In the genomic region with DNA sequence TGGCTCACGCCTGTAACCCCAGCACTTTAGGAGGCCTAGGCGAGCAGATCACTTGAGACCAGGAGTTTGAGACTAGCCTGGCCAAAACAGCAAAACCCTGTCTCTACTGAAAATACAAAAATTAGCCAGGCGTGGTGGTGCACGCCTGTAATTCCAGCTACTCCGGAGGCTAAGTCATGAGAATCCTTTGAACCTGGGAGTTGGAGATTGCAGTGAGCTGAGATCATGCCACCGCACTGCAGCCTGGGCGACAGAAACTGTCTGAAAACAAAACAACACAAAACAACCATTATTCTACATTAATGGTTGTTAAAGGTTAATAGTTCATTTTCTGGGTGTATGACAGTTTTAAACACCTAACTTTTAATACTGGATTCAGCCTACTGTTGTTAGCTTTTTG, we compare ENCODE assay signal across 17 cellular contexts. TPM values are rescaled to one million over a fixed set of nuclear protein-coding genes. Genes with fewer than 3 reads are reported as not detected.
A peak's percentile ranks its signal among the peaks of the same experiment; 100 is the strongest.
DNase-seq lines count a peak whose midpoint lies in the region; ATAC-seq, FAIRE-seq and TF ChIP-seq lines count a peak whose summit lies in the region.
"Had no signal": no experiment of that assay in that cellular context is flagged by ENCODE, and none has a peak within 500 bp of the region (broad histone marks: within the 10 kb centered on the region; RNA-seq: fewer than 3 reads in every experiment).

No MANE protein-coding gene starts in this region.

- peak overlapping the region; percentile 95; the same call in 1 of the 2 replicates for H2AFZ ChIP-seq in OCI-LY3 (ENCODE audit: low read depth, low read length)

- H3K9me3 Mint-ChIP-seq in natural killer cell = no peaks in the 10 kb centered on the region
- H3K9me3 Mint-ChIP-seq in natural killer cell treated with Interleukin-12 subunit alpha and Interleukin-12 subunit beta and Interleukin-15 and Interleukin-18, amount 100 ng/mL, for 72 hours = no peaks in the 10 kb centered on the region
- peaks cover 0 to 1% (median 0%) of the 10 kb centered on the region in 6 donors for H3K9me3 Mint-ChIP-seq in immature natural killer cell
- H3K9me3 Mint-ChIP-seq: CD14-positive monocyte had no signal

- H3K4me3 ChIP-seq in OCI-LY3 (ENCODE audit: low read length) = no peak overlapping the region
- no peak overlapping the region for H3K4me3 ChIP-seq in stomach
- H3K4me3 ChIP-seq in mucosa of descending colon = no peak overlapping the region

- ATAC-seq in natural killer cell (no peak), HG03457 (IDR thresholded peaks at IDR 0.05; ENCODE audit: unreplicated experiment) (no peak), mucosa of descending colon (no peak)
- ATAC-seq in natural killer cell treated with Interleukin-12 subunit alpha and Interleukin-12 subunit beta and Interleukin-15 and Interleukin-18, amount 100 ng/mL, for 72 hours = no peak

- intact Hi-C loops in natural killer cell (cut with micrococcal nuclease) (no loop called here), stomach (cut with DNase I; ENCODE audit: low total_unique reads) (no loop called here), mucosa of descending colon (cut with DNase I, micrococcal nuclease) (no loop called here)

- no peak for TF ChIP-seq POLR2A in stomach (IDR thresholded peaks at IDR 0.05)

- WGBS in stomach, 5 donors = 85 to 98% (median 95%) methylated on average over 7 of the region's 7 CpGs

- H3K9me3 ChIP-seq in OCI-LY3 (ENCODE audit: insufficient read depth, low read length) = no peaks in the 10 kb centered on the region
- no peaks in the 10 kb centered on the region for H3K9me3 ChIP-seq in stomach
- no peaks in the 10 kb centered on the region for H3K9me3 ChIP-seq in mucosa of descending colon
- H3K9me3 ChIP-seq: Caco-2, SJSA1 had no signal

- no peaks in the 10 kb centered on the region for H3K36me3 Mint-ChIP-seq in natural killer cell
- peaks cover 12% of the 10 kb centered on the region for H3K36me3 Mint-ChIP-seq in natural killer cell treated with Interleukin-12 subunit alpha and Interleukin-12 subunit beta and Interleukin-15 and Interleukin-18, amount 100 ng/mL, for 72 hours
- H3K36me3 Mint-ChIP-seq in immature natural killer cell = peaks cover 0 to 2% (median 0%) of the 10 kb centered on the region in 3 donors

- H3K4me1 Mint-ChIP-seq in natural killer cell = peaks cover 38 to 39% of the 10 kb centered on the region in 2 donors
- peaks cover 23 to 39% of the 10 kb centered on the region in 2 donors for H3K4me1 Mint-ChIP-seq in natural killer cell treated with Interleukin-12 subunit alpha and Interleukin-12 subunit beta and Interleukin-15 and Interleukin-18, amount 100 ng/mL, for 72 hours (ENCODE audit: low read depth in 2 of 2)
- peaks cover 36 to 56% of the 10 kb centered on the region in 2 donors for H3K4me1 Mint-ChIP-seq in immature natural killer cell

- H3K4me3 Mint-ChIP-seq in natural killer cell (peak overlapping the region; percentile 95), immature natural killer cell (peak overlapping the region in 1 of 5 donors; percentile 15)
- H3K4me3 Mint-ChIP-seq in natural killer cell treated with Interleukin-12 subunit alpha and Interleukin-12 subunit beta and Interleukin-15 and Interleukin-18, amount 100 ng/mL, for 72 hours = no peak overlapping the region

- DNase-seq in natural killer cell (no peak), immature natural killer cell (no peak), D721Med (ENCODE audit: insufficient read length, low spot score) (no peak), stomach (no peak), mucosa of descending colon (no peak)
- DNase-seq in natural killer cell treated with Interleukin-12 subunit alpha and Interleukin-12 subunit beta and Interleukin-15 and Interleukin-18, amount 100 ng/mL, for 72 hours (ENCODE audit: low spot score) = no peak
- DNase-seq: Caco-2, DMS53, NCI-H1105, NCI-H1694, NCI-H446, PC-9, SW 1271 had no signal

- H3K9ac ChIP-seq in OCI-LY3 (ENCODE audit: low read length) = no peak overlapping the region

- no peaks in the 10 kb centered on the region for H3K27me3 Mint-ChIP-seq in natural killer cell (ENCODE audit: low read depth in 2 of 2)
- H3K27me3 Mint-ChIP-seq in natural killer cell treated with Interleukin-12 subunit alpha and Interleukin-12 subunit beta and Interleukin-15 and Interleukin-18, amount 100 ng/mL, for 72 hours = peaks cover 0 to 7% of the 10 kb centered on the region in 2 donors
- peaks cover 20 to 28% (median 27%) of the 10 kb centered on the region in 3 donors for H3K27me3 Mint-ChIP-seq in immature natural killer cell (ENCODE audit: low read depth in 3 of 3)

- H3K4me2 ChIP-seq in OCI-LY3 (ENCODE audit: low read length) = no peak overlapping the region

- FAIRE-seq in D721Med (lab: Jason Lieb, UNC) = no peak

- TF ChIP-seq EP300 in stomach (IDR thresholded peaks at IDR 0.05) = no peak

- peak overlapping the region in 1 of 2 donors; percentile 98 for H3K27ac Mint-ChIP-seq in natural killer cell
- H3K27ac Mint-ChIP-seq in natural killer cell treated with Interleukin-12 subunit alpha and Interleukin-12 subunit beta and Interleukin-15 and Interleukin-18, amount 100 ng/mL, for 72 hours = peak overlapping the region in 1 of 2 donors; percentile 97
- H3K27ac Mint-ChIP-seq in immature natural killer cell = peak overlapping the region in 4 of 6 donors; percentile 18 to 98 (median 38)

- H3K27me3 ChIP-seq in OCI-LY3 (ENCODE audit: low read depth, low read length) (peaks cover 8% of the 10 kb centered on the region; the same call in 1 of the 2 replicates), stomach (no peaks in the 10 kb centered on the region)

- no peak for TF ChIP-seq CTCF in natural killer cell (IDR thresholded peaks at IDR 0.05)
- TF ChIP-seq CTCF in OCI-LY3 (IDR thresholded peaks at IDR 0.05; ENCODE audit: low read depth, low read length) = no peak
- no peak for TF ChIP-seq CTCF in D721Med (IDR thresholded peaks at IDR 0.05; ENCODE audit: insufficient read depth, missing control alignments)
- TF ChIP-seq CTCF in stomach (IDR thresholded peaks at IDR 0.05) = no peak
- no peak for TF ChIP-seq CTCF in mucosa of descending colon (IDR thresholded peaks at IDR 0.05)

- peaks cover 26% of the 10 kb centered on the region for H3K4me1 ChIP-seq in OCI-LY3 (ENCODE audit: low read length)
- H3K4me1 ChIP-seq in stomach = peaks cover 20 to 33% (median 22%) of the 10 kb centered on the region in 4 donors
- peaks cover 9% of the 10 kb centered on the region for H3K4me1 ChIP-seq in mucosa of descending colon (ENCODE audit: low read depth)
- H3K4me1 ChIP-seq: SJSA1 had no signal

- no peak overlapping the region for H3K27ac ChIP-seq in OCI-LY3 (ENCODE audit: low read length)
- H3K27ac ChIP-seq in stomach = no peak overlapping the region
- H3K27ac ChIP-seq: SJSA1 had no signal

- peaks cover 29% of the 10 kb centered on the region for H4K20me1 ChIP-seq in OCI-LY3 (ENCODE audit: insufficient read depth, low read length)

- H3K36me3 ChIP-seq in OCI-LY3 (replicated peaks; ENCODE audit: low read depth, low read length) (peaks cover 7% of the 10 kb centered on the region), stomach (no peaks in the 10 kb centered on the region), mucosa of descending colon (ENCODE audit: low read depth) (no peaks in the 10 kb centered on the region)

- peaks cover 35% of the 10 kb centered on the region for H3K79me2 ChIP-seq in OCI-LY3 (ENCODE audit: low read length)

RNA-seq across cellular contexts. Expression of a gene that starts 1.6 kb away (rescaled TPM):
- total RNA-seq in natural killer cell (10 to 100 TPM; 42.5 to 53.8 (median 45.8) TPM), stomach (10 to 100 TPM; 15.2 to 78.0 (median 23.8) TPM), mucosa of descending colon (10 to 100 TPM; 27.9 to 45.9 (median 30.5) TPM)
- 10 to 100 TPM; 42.6 to 44.7 TPM for total RNA-seq in natural killer cell treated with Interleukin-12 subunit alpha and Interleukin-12 subunit beta and Interleukin-15 and Interleukin-18, amount 100 ng/mL, for 72 hours
- polyA plus RNA-seq in immature natural killer cell (10 to 100 TPM; 18.7 to 34.9 (median 20.1) TPM), stomach (10 to 100 TPM; 10.3 to 13.3 (median 11.6) TPM)
